Comparison of ENCODE assay signal across 1 cellular context in the genomic region with DNA sequence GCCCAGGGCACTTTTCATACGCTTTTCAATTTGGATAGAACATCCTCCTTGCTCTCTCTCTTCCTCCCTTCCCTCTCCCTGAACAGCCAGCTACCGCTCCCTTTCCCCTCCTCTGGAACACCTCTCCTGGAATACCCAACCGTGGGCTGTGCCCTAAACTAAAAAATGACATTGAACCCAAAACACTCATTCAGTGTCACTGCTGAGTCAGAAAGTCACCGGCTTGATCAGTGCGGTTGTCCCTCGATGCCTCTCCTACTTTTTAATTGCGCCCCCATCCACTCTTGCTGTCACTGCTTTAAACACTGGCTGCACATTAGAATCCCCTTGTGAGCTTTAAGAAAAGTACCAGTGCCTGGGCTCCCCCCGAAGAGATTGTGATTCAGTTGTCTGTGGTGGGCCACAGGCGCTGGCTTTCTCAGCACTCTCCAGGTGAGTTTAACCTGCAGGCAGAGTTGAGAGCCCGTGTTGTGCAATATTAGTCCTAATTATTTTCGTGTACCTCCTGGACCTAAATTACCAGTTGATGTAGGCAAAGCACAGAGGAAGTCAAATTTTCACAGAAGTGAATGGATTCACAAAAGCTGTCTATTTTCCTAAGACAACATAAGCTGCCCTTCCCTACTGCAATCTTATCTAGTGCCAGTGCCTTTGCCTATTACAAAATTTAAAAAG.
TF ChIP-seq lines count a peak whose summit lies in the region.

No MANE protein-coding gene starts in this region.

TF ChIP-seq in H1, 55 proteins besides CTCF, POLR2A, EP300 and RAD21:
- TF ChIP-seq GTF2F1 (IDR thresholded peaks at IDR 0.05; ENCODE audit: borderline replicate concordance, low read depth, low read length) (no peak), CEBPB (IDR thresholded peaks at IDR 0.05; ENCODE audit: low read depth, low read length) (peak; percentile 54; the same call in 1 of the 2 replicates)
